Comparison of ENCODE assay signal across 8 cellular contexts in the genomic region with DNA sequence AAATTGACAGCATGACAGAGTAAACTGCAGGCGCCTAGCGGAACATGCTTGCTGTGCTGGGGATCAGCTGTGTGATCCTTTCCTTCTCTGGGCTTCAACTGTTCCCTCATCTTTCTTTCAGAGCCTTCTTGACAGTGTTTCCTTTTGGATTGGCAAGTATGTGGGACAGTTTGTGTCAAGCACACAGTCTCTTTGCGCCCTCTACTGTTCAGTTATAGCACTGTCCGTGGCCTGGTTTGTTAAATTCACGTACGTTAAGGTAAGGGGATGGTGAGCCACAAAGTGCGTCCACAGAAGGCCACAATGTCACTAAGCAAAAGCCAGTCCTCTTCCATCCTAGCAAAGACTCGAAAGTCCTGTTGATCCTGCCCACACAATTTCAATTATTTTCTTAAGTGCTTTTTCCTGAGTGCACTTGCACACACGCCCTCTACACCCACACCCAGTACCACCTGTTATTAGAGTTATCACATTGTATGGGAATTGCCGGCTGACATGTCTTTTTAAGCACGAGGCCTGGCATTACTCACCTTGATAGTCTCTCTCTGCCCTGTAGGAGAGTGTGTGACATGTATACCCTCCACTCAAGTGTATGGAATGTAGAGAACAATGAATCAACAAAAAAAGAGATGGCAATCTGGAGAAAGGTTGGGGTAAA. TPM values are rescaled to one million over a fixed set of nuclear protein-coding genes. Genes with fewer than 3 reads are reported as not detected.
DNase-seq lines count a peak whose midpoint lies in the region; ATAC-seq and TF ChIP-seq lines count a peak whose summit lies in the region.

No MANE protein-coding gene starts in this region.

- TF ChIP-seq CTCF in GM23338 (conservative IDR thresholded peaks at IDR 0.05; ENCODE audit: low read depth in 2 of 2) (peak; percentile 96 to 99), LNCaP clone FGC (IDR thresholded peaks at IDR 0.05; ENCODE audit: control insufficient read depth, extremely low read depth, insufficient read depth) (peak; percentile 100), Panc1 (IDR thresholded peaks at IDR 0.05) (peak; percentile 90), mammary epithelial cell (conservative IDR thresholded peaks at IDR 0.05 in 1 of 2, IDR thresholded peaks at IDR 0.05 in 1 of 2; ENCODE audit: extremely low read depth in 1 of 2, insufficient read depth in 1 of 2, low read depth in 1 of 2, low read length in 2 of 2) (peak; percentile 93 to 98)

- H3K36me3 ChIP-seq in GM23338 (ENCODE audit: insufficient read depth) (no peaks in the 10 kb centered on the region), Panc1 (ENCODE audit: control insufficient read depth, insufficient read depth, low read length) (no peaks in the 10 kb centered on the region), mammary epithelial cell (ENCODE audit: insufficient read depth, low read length) (no peaks in the 10 kb centered on the region)

- H2AFZ ChIP-seq in GM23338, result no peak overlapping the region
- H2AFZ ChIP-seq in mammary epithelial cell (ENCODE audit: low read depth, low read length), result peak overlapping the region; percentile 34

- H4K20me1 ChIP-seq in GM23338 (replicated peaks; ENCODE audit: insufficient read depth) (no peaks in the 10 kb centered on the region), mammary epithelial cell (ENCODE audit: insufficient read depth, low read length) (no peaks in the 10 kb centered on the region)

- no peaks in the 10 kb centered on the region for H3K79me2 ChIP-seq in GM23338 (replicated peaks; ENCODE audit: insufficient read depth)
- H3K79me2 ChIP-seq in mammary epithelial cell (ENCODE audit: insufficient read depth, low read length), result no peaks in the 10 kb centered on the region

- in situ Hi-C loops in Panc1 (cut with HindIII; ENCODE audit: low pct_unique_long_range_greater_than_20kb, low sequenced_read_pairs) (no loop called here), mammary epithelial cell (cut with MboI; ENCODE audit: low sequenced_read_pairs in 2 of 2) (no loop called here)

- H3K9me3 Mint-ChIP-seq in GM23338, result no peaks in the 10 kb centered on the region

- no peaks in the 10 kb centered on the region for H3K27me3 ChIP-seq in GM23338 (ENCODE audit: insufficient read depth)
- H3K27me3 ChIP-seq in Panc1 (ENCODE audit: control insufficient read depth, insufficient read depth, low read length), result no peaks in the 10 kb centered on the region
- H3K27me3 ChIP-seq in mammary epithelial cell (ENCODE audit: insufficient read depth, low read length), result no peaks in the 10 kb centered on the region

- no peaks in the 10 kb centered on the region for H3K36me3 Mint-ChIP-seq in GM23338 (ENCODE audit: low read depth)

- intact Hi-C loops in Panc1 (cut with micrococcal nuclease; ENCODE audit: unreplicated experiment) (loop anchor here (2.0 kb wide), 1 partner anchor 80 kb away; no protein-coding TSS in a partner anchor), mammary epithelial cell (cut with micrococcal nuclease) (loop anchor here (1.0 to 5.0 kb wide), 9 partner anchors 36 to 338 kb away; partner anchors contain the start of gene EPB41L4B)

- H3K9ac ChIP-seq in mammary epithelial cell (ENCODE audit: insufficient read depth, low read length), result peak overlapping the region; percentile 29

- H3K27ac ChIP-seq in GM23338 (ENCODE audit: low read depth) (no peak overlapping the region), Panc1 (ENCODE audit: low read length) (no peak overlapping the region), mammary epithelial cell (ENCODE audit: insufficient read depth, low read depth, low read length) (peak overlapping the region; percentile 9)

- H3K4me3 ChIP-seq in GM23338, result no peak overlapping the region
- H3K4me3 ChIP-seq in LNCaP clone FGC (ENCODE audit: low read depth, low read length), result no peak overlapping the region
- no peak overlapping the region for H3K4me3 ChIP-seq in Panc1 (ENCODE audit: low read depth in 2 of 2, low read length in 2 of 2)
- no peak overlapping the region for H3K4me3 ChIP-seq in mammary epithelial cell (replicated peaks in 1 of 3; ENCODE audit: insufficient read depth in 1 of 3, low read depth in 2 of 3, low read length in 3 of 3)

- CTCF ChIA-PET in Panc1 (lab: Charles Lee) (no interaction called here), mammary epithelial cell (lab: Charles Lee; ENCODE audit: low non-redundant PET) (interaction anchor here (0.8 kb wide), 1 partner anchor 51 kb away, joined by 6 read pairs; no protein-coding TSS in a partner anchor)

- no peaks in the 10 kb centered on the region for H3K4me1 Mint-ChIP-seq in GM23338

- H3F3A ChIP-seq in GM23338 (replicated peaks; ENCODE audit: low read depth), result no peaks in the 10 kb centered on the region

- DNase-seq in activated naive CD4-positive, alpha-beta T cell treated with Interleukin-2 at 50 U/mL for 16 hours, result peak; percentile 12
- DNase-seq in activated naive CD4-positive, alpha-beta T cell (lab: John Stamatoyannopoulos, UW), result no peak
- DNase-seq in GM23338 (ENCODE audit: low spot score) (peak; percentile 93), LNCaP clone FGC (ENCODE audit: low read depth) (peak; percentile 63), Panc1 (ENCODE audit: low read depth, low spot score) (peak; percentile 75), mammary epithelial cell (peak; percentile 81), kidney glomerular epithelial cell (lab: John Stamatoyannopoulos, UW) (peak; percentile 63)
- DNase-seq in stimulated activated CD4-positive, alpha-beta T cell treated with anti-CD3 and anti-CD28 coated beads, TNF-alpha, amount 100 ng/mL, for 48 hours (ENCODE audit: low read depth in 3 of 3), result peak; percentile 6 to 19 (median 11)

- H3K4me3 Mint-ChIP-seq in GM23338, result no peak overlapping the region

- H3K4me1 ChIP-seq in GM23338 (ENCODE audit: insufficient read depth) (no peaks in the 10 kb centered on the region), Panc1 (ENCODE audit: control insufficient read depth, insufficient read depth, low read length) (no peaks in the 10 kb centered on the region), mammary epithelial cell (ENCODE audit: insufficient read depth, low read length) (peaks cover 11% of the 10 kb centered on the region)

- dilution Hi-C loops in mammary epithelial cell (cut with HindIII; ENCODE audit: low sequenced_read_pairs), result no loop called here

- H3K9me3 ChIP-seq in Panc1 (ENCODE audit: control insufficient read depth, insufficient read depth, low read depth, low read length) (no peaks in the 10 kb centered on the region), mammary epithelial cell (replicated peaks; ENCODE audit: insufficient read depth, low read length) (no peaks in the 10 kb centered on the region)

- H3K4me2 ChIP-seq in GM23338, result no peak overlapping the region
- H3K4me2 ChIP-seq in mammary epithelial cell (ENCODE audit: insufficient read depth, low read depth, low read length), result peak overlapping the region; percentile 26

- no peak overlapping the region for H3K27ac Mint-ChIP-seq in GM23338

- POLR2A ChIA-PET in Panc1 (lab: Charles Lee), result no interaction called here

- BruUV-seq in Panc1 (replicated peaks; lab: Mats Ljungman, UMichigan), result no TSS peak
- BruUV-seq in mammary epithelial cell (replicated peaks; lab: Mats Ljungman, UMichigan), result no TSS peak

- no peaks in the 10 kb centered on the region for H3K27me3 Mint-ChIP-seq in GM23338 (ENCODE audit: insufficient read depth, low read depth, poor library complexity)

- WGBS in mammary epithelial cell (ENCODE audit: low coverage, missing lambda C conversion rate), result 26% methylated on average over 11 of the region's 11 CpGs

- ATAC-seq in GM23338, result peak; percentile 97
- ATAC-seq in Panc1, result peak; percentile 96

- H3K9me2 ChIP-seq in GM23338 (ENCODE audit: insufficient read depth), result 0 out of 2 replicates have a peak, but pooled peaks cover 3% of the 10 kb centered on the region

TF ChIP-seq in GM23338, 12 proteins besides CTCF, POLR2A, EP300 and RAD21 (continues in another document):
- no peak for TF ChIP-seq STAT1 (IDR thresholded peaks at IDR 0.05; ENCODE audit: unreplicated experiment)
- TF ChIP-seq ZNF331 (CRISPR knock-in tag; IDR thresholded peaks at IDR 0.05; ENCODE audit: low read depth), result no peak
- no peak for TF ChIP-seq REST (IDR thresholded peaks at IDR 0.05; ENCODE audit: unreplicated experiment)
- no peak for TF ChIP-seq POLR2AphosphoS5 (IDR thresholded peaks at IDR 0.05; ENCODE audit: low read depth)
- no peak for TF ChIP-seq ZNF114 (CRISPR knock-in tag; IDR thresholded peaks at IDR 0.05)
- TF ChIP-seq EZH2 (IDR thresholded peaks at IDR 0.05; ENCODE audit: low read depth, unreplicated experiment), result no peak
- TF ChIP-seq NANOG (IDR thresholded peaks at IDR 0.05; ENCODE audit: borderline replicate concordance), result no peak

RNA-seq across cellular contexts. Expression of gene PTPN3, which starts 22.5 kb away (rescaled TPM):
- total RNA-seq in GM23338 (2014; rRNA removed; shearing (Covaris generic)), result 2.6 and 2.8 TPM in 2 replicates
- polyA plus RNA-seq in GM23338 (2016; fragmentation: Nextera tagmentation; extraction: Ambion mirVana) (1.0 and 1.4 TPM in 2 replicates), mammary epithelial cell (18.2 TPM)
- total RNA-seq in Panc1 (2021; ENCODE audit: unreplicated experiment) (10.4 TPM), mammary epithelial cell (10 to 100 TPM; 23.0 to 41.8 TPM)
- 6.7 TPM for polyA plus RNA-seq in Panc1 (2012; ENCODE audit: insufficient read length)
- polyA minus RNA-seq in mammary epithelial cell, result 31.8 TPM

Comparison
In these comparisons a context has a peak if more than half of its experiments do, and no peak if none do; other contexts are left out.
1. DNase-seq: peak in activated naive CD4-positive, alpha-beta T cell treated with Interleukin-2 at 50 U/mL for 16 hours (single experiment), GM23338 (single experiment), LNCaP clone FGC (single experiment), Panc1 (single experiment), mammary epithelial cell (single experiment), kidney glomerular epithelial cell (single experiment) and stimulated activated CD4-positive, alpha-beta T cell treated with anti-CD3 and anti-CD28 coated beads, TNF-alpha, amount 100 ng/mL, for 48 hours (3 of 3); none in activated naive CD4-positive, alpha-beta T cell (0 of 4).
2. Peak in every context shown above with its lines, with median percentiles within 50 percentile points of each other: CTCF ChIP-seq.